Comparison of ENCODE assay signal across 8 cellular contexts in genomic region chr3:191051037-191051436, GRCh38.
DNase-seq lines count a peak whose midpoint lies in the region; ATAC-seq and TF ChIP-seq lines count a peak whose summit lies in the region.

No MANE protein-coding gene starts in this region.

- H3K4me2 ChIP-seq in OCI-LY3 (ENCODE audit: low read length) = no peak overlapping the region
- no peak overlapping the region for H3K4me2 ChIP-seq in fibroblast of lung (ENCODE audit: extremely low read depth, insufficient read depth, low read length)

- no peaks in the 10 kb centered on the region for H4K20me1 ChIP-seq in OCI-LY3 (ENCODE audit: insufficient read depth, low read length)
- H4K20me1 ChIP-seq in fibroblast of lung (ENCODE audit: control insufficient read depth, extremely low read depth, insufficient read depth, low read length) = no peaks in the 10 kb centered on the region

- H3K4me1 ChIP-seq in OCI-LY3 (ENCODE audit: low read length) = no peaks in the 10 kb centered on the region
- no peaks in the 10 kb centered on the region for H3K4me1 ChIP-seq in fibroblast of lung (ENCODE audit: control insufficient read depth, extremely low read depth, insufficient read depth, low read length)

- TF ChIP-seq CTCF in OCI-LY3 (IDR thresholded peaks at IDR 0.05; ENCODE audit: low read depth, low read length) (peak; percentile 61), fibroblast of lung (conservative IDR thresholded peaks at IDR 0.05 in 1 of 2, IDR thresholded peaks at IDR 0.05 in 1 of 2; ENCODE audit: low read depth in 1 of 2, low read length in 2 of 2) (peak; percentile 27 to 35)

- no peaks in the 10 kb centered on the region for H3K27me3 ChIP-seq in OCI-LY3 (ENCODE audit: low read depth, low read length)
- no peaks in the 10 kb centered on the region for H3K27me3 ChIP-seq in fibroblast of lung (ENCODE audit: control insufficient read depth, insufficient read depth, low read length)

- H2AFZ ChIP-seq in OCI-LY3 (ENCODE audit: low read depth, low read length) (no peak overlapping the region), fibroblast of lung (ENCODE audit: low read length) (no peak overlapping the region)

- H3K79me2 ChIP-seq in OCI-LY3 (ENCODE audit: low read length) (no peaks in the 10 kb centered on the region), fibroblast of lung (ENCODE audit: control insufficient read depth, insufficient read depth, low read length) (no peaks in the 10 kb centered on the region)

- no peaks in the 10 kb centered on the region for H3K36me3 ChIP-seq in OCI-LY3 (replicated peaks; ENCODE audit: low read depth, low read length)
- no peaks in the 10 kb centered on the region for H3K36me3 ChIP-seq in fibroblast of lung (ENCODE audit: control insufficient read depth, insufficient read depth, low read length)

- H3K27ac ChIP-seq in OCI-LY3 (ENCODE audit: low read length) = no peak overlapping the region
- H3K27ac ChIP-seq in fibroblast of lung (ENCODE audit: insufficient read depth, low read length) = no peak overlapping the region

- no peak overlapping the region for H3K4me3 ChIP-seq in OCI-LY3 (ENCODE audit: low read length)
- H3K4me3 ChIP-seq in fibroblast of lung (replicated peaks in 1 of 4; ENCODE audit: control extremely low read depth in 1 of 4, insufficient read depth in 1 of 4, low read depth in 3 of 4, low read length in 4 of 4) = no peak overlapping the region

- H3K9ac ChIP-seq in OCI-LY3 (ENCODE audit: low read length) (no peak overlapping the region), fibroblast of lung (ENCODE audit: insufficient read depth, low read length) (no peak overlapping the region)

- H3K9me3 ChIP-seq in OCI-LY3 (ENCODE audit: insufficient read depth, low read length) (no peaks in the 10 kb centered on the region), fibroblast of lung (ENCODE audit: control insufficient read depth, insufficient read depth, low read depth, low read length) (no peaks in the 10 kb centered on the region)

- peak; percentile 18 for DNase-seq in NCI-H2107 treated with DMSO at 0.1 percent for 48 hours (lab: John Stamatoyannopoulos, UW; ENCODE audit: unreplicated experiment)
- DNase-seq in NCI-H2107 (lab: John Stamatoyannopoulos, UW) = no peak
- peak; percentile 23 to 65 for DNase-seq in fibroblast of lung (ENCODE audit: low read depth in 2 of 2)
- DNase-seq in superior temporal gyrus (ENCODE audit: extremely low spot score) = peak; percentile 82
- no peak for DNase-seq in activated CD4-positive, CD25-positive, alpha-beta regulatory T cell treated with anti-CD3 and anti-CD28 coated beads, Interleukin-2, amount 50 U/mL, for 72 hours

- ATAC-seq in HG03025 (IDR thresholded peaks at IDR 0.05; ENCODE audit: low FRiP score, unreplicated experiment) = peak; percentile 61
- ATAC-seq in GM21717 (IDR thresholded peaks at IDR 0.05; ENCODE audit: unreplicated experiment) = no peak

Comparison
In these comparisons a context has a peak if more than half of its experiments do, and no peak if none do; other contexts are left out.
1. DNase-seq: peak in NCI-H2107 treated with DMSO at 0.1 percent for 48 hours (single experiment), fibroblast of lung (2 of 2) and superior temporal gyrus (single experiment); none in NCI-H2107 (single experiment) and activated CD4-positive, CD25-positive, alpha-beta regulatory T cell treated with anti-CD3 and anti-CD28 coated beads, Interleukin-2, amount 50 U/mL, for 72 hours (single experiment).